9 cellular contexts compared by ENCODE assay signal in the genomic region with DNA sequence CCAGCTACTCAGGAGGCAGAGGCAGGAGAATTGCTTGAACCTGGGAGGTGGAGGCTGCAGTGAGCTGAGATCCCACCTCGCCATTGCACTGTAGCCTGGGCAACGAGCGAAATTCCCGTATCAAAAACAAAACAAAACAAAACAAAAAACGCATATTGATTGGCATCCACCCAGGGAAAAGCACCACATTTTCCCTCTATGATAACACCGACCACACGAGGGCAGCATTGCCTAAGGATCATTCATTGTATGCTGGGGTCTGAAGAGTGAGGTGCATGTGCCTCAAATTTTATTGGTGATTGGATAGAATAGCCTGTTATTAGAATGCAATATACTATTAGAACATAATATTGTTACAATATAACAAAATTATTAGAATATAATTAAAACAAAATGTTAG.
DNase-seq lines count a peak whose midpoint lies in the region; ATAC-seq and TF ChIP-seq lines count a peak whose summit lies in the region.
"Had no signal": no experiment of that assay in that cellular context is flagged by ENCODE, and none has a peak within 500 bp of the region (broad histone marks: within the 10 kb centered on the region; RNA-seq: fewer than 3 reads in every experiment).

No MANE protein-coding gene starts in this region.

- H3K36me3 ChIP-seq in tibial artery: no peaks in the 10 kb centered on the region

- H3K4me1 ChIP-seq in tibial artery: no peaks in the 10 kb centered on the region

- H3K9me3 Mint-ChIP-seq in type B pancreatic cell: no peaks in the 10 kb centered on the region

- no peak overlapping the region for H3K4me3 Mint-ChIP-seq in type B pancreatic cell

- H3K27me3 Mint-ChIP-seq in type B pancreatic cell: no peaks in the 10 kb centered on the region

- H3K27me3 ChIP-seq in tibial artery: no peaks in the 10 kb centered on the region

- H3K27ac ChIP-seq in VCaP: peak overlapping the region; percentile 71
- H3K27ac ChIP-seq in tibial artery: no peak overlapping the region

- no peaks in the 10 kb centered on the region for H3K4me1 Mint-ChIP-seq in type B pancreatic cell (ENCODE audit: unreplicated experiment)

- no peak for ATAC-seq in HG03025 (IDR thresholded peaks at IDR 0.05; ENCODE audit: low FRiP score, unreplicated experiment)
- no peak for ATAC-seq in HG02981 (IDR thresholded peaks at IDR 0.05; ENCODE audit: unreplicated experiment)

- TF ChIP-seq CTCF in VCaP (conservative IDR thresholded peaks at IDR 0.05) (peak; percentile 74), tibial artery (IDR thresholded peaks at IDR 0.05) (peak; percentile 41 to 51), type B pancreatic cell (conservative IDR thresholded peaks at IDR 0.05) (no peak)

- no peak overlapping the region for H3K4me3 ChIP-seq in tibial artery

- intact Hi-C loops in tibial artery (cut with DNase I; ENCODE audit: low total_unique reads): no loop called here

- H3K9me3 ChIP-seq in tibial artery: no peaks in the 10 kb centered on the region

- DNase-seq in activated T-cell treated with anti-CD3 and anti-CD28 coated beads for 4 hours (peak; percentile 35), glomerular visceral epithelial cell (ENCODE audit: extremely low spot score) (peak; percentile 55), tibial artery (peak in 1 of 2 donors; percentile 40), type B pancreatic cell (ENCODE audit: extremely low spot score, unreplicated experiment) (no peak)
- no peak for DNase-seq in activated T-cell treated with anti-CD3 and anti-CD28 coated beads, Interleukin-2, amount 50 U/mL, for 1 hour
- DNase-seq: IMR-90 had no signal

- H3K27ac Mint-ChIP-seq in type B pancreatic cell: no peak overlapping the region

- H3K36me3 Mint-ChIP-seq in type B pancreatic cell: no peaks in the 10 kb centered on the region

Comparison
In these comparisons a context has a peak if more than half of its experiments do, and no peak if none do; other contexts are left out.
1. DNase-seq: peak in activated T-cell treated with anti-CD3 and anti-CD28 coated beads for 4 hours (single experiment) and glomerular visceral epithelial cell (single experiment); none in activated T-cell treated with anti-CD3 and anti-CD28 coated beads, Interleukin-2, amount 50 U/mL, for 1 hour (single experiment) and type B pancreatic cell (single experiment).